Comparison of ENCODE assay signal across 8 cellular contexts in the genomic region with DNA sequence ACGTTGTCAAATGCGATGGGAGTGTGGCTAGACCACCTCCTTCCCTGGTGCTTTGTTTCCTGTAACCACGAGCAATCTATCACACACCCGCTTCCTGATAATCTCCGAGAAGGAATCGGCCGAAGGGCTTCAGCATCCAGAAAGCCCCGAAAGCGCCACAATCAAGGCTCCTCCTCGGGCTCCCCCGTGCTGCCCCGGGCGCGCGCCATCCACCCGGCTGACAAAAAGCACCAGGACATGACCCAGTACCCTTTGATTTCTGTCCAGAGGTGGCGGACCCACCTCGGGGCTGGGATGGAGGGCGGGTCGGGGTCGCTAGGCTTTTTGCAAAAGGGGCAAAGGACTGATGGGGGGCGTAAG. TPM values are rescaled to one million over a fixed set of nuclear protein-coding genes. Genes with fewer than 3 reads are reported as not detected.
DNase-seq lines count a peak whose midpoint lies in the region; ATAC-seq and TF ChIP-seq lines count a peak whose summit lies in the region.

No MANE protein-coding gene starts in this region.

- H3K27me3 ChIP-seq in kidney epithelial cell (ENCODE audit: control insufficient read depth, insufficient read depth, low read length) (no peaks in the 10 kb centered on the region), testis (no peaks in the 10 kb centered on the region)

- DNase-seq in activated CD4-positive, alpha-beta T cell treated with anti-CD3 and anti-CD28 coated beads for 36 hours, result peak; percentile 40
- DNase-seq in activated CD4-positive, alpha-beta T cell treated with anti-CD3 and anti-CD28 coated beads, Interleukin-2, amount 50 U/mL, for 48 hours, result no peak
- DNase-seq in activated T-helper 2 cell treated with anti-CD3 and anti-CD28 coated beads, Interferon-gamma antibody, Interleukin-2, Interleukin-4, amounts not matched to agents 10 μg/mL and 5 μg/mL and 100 μg/mL, durations not matched to agents 14 hours and 24 hours and 36 hours (ENCODE audit: low spot score), result no peak
- DNase-seq in kidney epithelial cell (ENCODE audit: low read depth) (no peak), testis (no peak), 8988T (no peak), NCI-H510A (lab: John Stamatoyannopoulos, UW) (no peak)

- no peaks in the 10 kb centered on the region for H3K9me3 ChIP-seq in testis

- H3K4me3 ChIP-seq in kidney epithelial cell (ENCODE audit: low read depth, low read length), result peak overlapping the region; percentile 74
- H3K4me3 ChIP-seq in testis, result peak overlapping the region; percentile 60 to 87

- WGBS in testis, 2 donors, result 5 to 7% methylated on average over 13 to 22 of the region's 22 CpGs

- H3K4me1 Mint-ChIP-seq in activated CD4-positive, alpha-beta T cell treated with anti-CD3 and anti-CD28 coated beads for 36 hours, result peaks cover 22% of the 10 kb centered on the region
- H3K4me1 Mint-ChIP-seq in activated T-helper 2 cell treated with anti-CD3 and anti-CD28 coated beads, Interferon-gamma antibody, Interleukin-2, Interleukin-4, amounts not matched to agents 10 μg/mL and 5 μg/mL and 100 μg/mL, durations not matched to agents 14 hours and 24 hours and 36 hours (ENCODE audit: low read depth), result peaks cover 18% of the 10 kb centered on the region

- H3K4me1 ChIP-seq in testis, result peaks cover 10% of the 10 kb centered on the region

- TF ChIP-seq CTCF in kidney epithelial cell (IDR thresholded peaks at IDR 0.05; ENCODE audit: insufficient read depth, low read length, poor library complexity, severe bottlenecking) (no peak), testis (IDR thresholded peaks at IDR 0.05) (no peak)

- POLR2A ChIA-PET in activated CD4-positive, alpha-beta T cell treated with anti-CD3 and anti-CD28 coated beads for 36 hours (lab: Charles Lee), result interaction anchor here (0.6 to 1.3 kb wide), 3 partner anchors 10 to 297 kb away, joined by 3 to 4 read pairs (median 4); partner anchors contain the start of gene GRB2

- H3K27me3 Mint-ChIP-seq in activated CD4-positive, alpha-beta T cell treated with anti-CD3 and anti-CD28 coated beads for 36 hours, result no peaks in the 10 kb centered on the region
- no peaks in the 10 kb centered on the region for H3K27me3 Mint-ChIP-seq in activated T-helper 2 cell treated with anti-CD3 and anti-CD28 coated beads, Interferon-gamma antibody, Interleukin-2, Interleukin-4, amounts not matched to agents 10 μg/mL and 5 μg/mL and 100 μg/mL, durations not matched to agents 14 hours and 24 hours and 36 hours (ENCODE audit: low read depth)

- peak overlapping the region in 1 of 2 donors; percentile 31 for H3K27ac ChIP-seq in testis

- H3K4me3 Mint-ChIP-seq in activated CD4-positive, alpha-beta T cell treated with anti-CD3 and anti-CD28 coated beads for 36 hours, result peak overlapping the region; percentile 79
- H3K4me3 Mint-ChIP-seq in activated T-helper 2 cell treated with anti-CD3 and anti-CD28 coated beads, Interferon-gamma antibody, Interleukin-2, Interleukin-4, amounts not matched to agents 10 μg/mL and 5 μg/mL and 100 μg/mL, durations not matched to agents 14 hours and 24 hours and 36 hours (ENCODE audit: low read depth), result peak overlapping the region; percentile 89

- TF ChIP-seq POLR2A in testis (IDR thresholded peaks at IDR 0.05), result no peak

- intact Hi-C loops in activated CD4-positive, alpha-beta T cell treated with anti-CD3 and anti-CD28 coated beads for 36 hours (cut with DNase I, micrococcal nuclease), result loop anchor here (1.0 to 5.0 kb wide), 7 partner anchors 20 to 148 kb away; partner anchors contain the start of genes NT5C (in 1 of the 2) and NUP85 (in 1 of the 2)
- intact Hi-C loops in activated T-helper 2 cell treated with anti-CD3 and anti-CD28 coated beads, Interferon-gamma antibody, Interleukin-2, Interleukin-4, amounts not matched to agents 10 μg/mL and 5 μg/mL and 100 μg/mL, durations not matched to agents 14 hours and 24 hours and 36 hours (cut with micrococcal nuclease), result loop anchor here (5.0 kb wide), 1 partner anchor 147 kb away; no protein-coding TSS in a partner anchor
- intact Hi-C loops in testis (cut with DNase I; ENCODE audit: low total_unique reads), result no loop called here

- CTCF ChIA-PET in activated CD4-positive, alpha-beta T cell treated with anti-CD3 and anti-CD28 coated beads for 36 hours (lab: Charles Lee), result interaction anchor here (0.6 to 2.7 kb wide), 6 partner anchors 11 to 92 kb away, joined by 3 to 7 read pairs (median 4); no protein-coding TSS in a partner anchor

- ATAC-seq in activated CD4-positive, alpha-beta T cell treated with anti-CD3 and anti-CD28 coated beads for 36 hours, result no peak
- ATAC-seq in GM21717 (IDR thresholded peaks at IDR 0.05; ENCODE audit: unreplicated experiment), result no peak

- H3K36me3 ChIP-seq in kidney epithelial cell (ENCODE audit: control insufficient read depth, insufficient read depth, low read length) (peaks cover 1% of the 10 kb centered on the region), testis (ENCODE audit: low read depth, missing control alignments) (no peaks in the 10 kb centered on the region)

- H3K9me3 Mint-ChIP-seq in activated CD4-positive, alpha-beta T cell treated with anti-CD3 and anti-CD28 coated beads for 36 hours (ENCODE audit: low read depth), result no peaks in the 10 kb centered on the region
- H3K9me3 Mint-ChIP-seq in activated T-helper 2 cell treated with anti-CD3 and anti-CD28 coated beads, Interferon-gamma antibody, Interleukin-2, Interleukin-4, amounts not matched to agents 10 μg/mL and 5 μg/mL and 100 μg/mL, durations not matched to agents 14 hours and 24 hours and 36 hours, result no peaks in the 10 kb centered on the region

- peaks cover 9% of the 10 kb centered on the region for H3K36me3 Mint-ChIP-seq in activated CD4-positive, alpha-beta T cell treated with anti-CD3 and anti-CD28 coated beads for 36 hours (ENCODE audit: low read depth)
- peaks cover 13% of the 10 kb centered on the region for H3K36me3 Mint-ChIP-seq in activated T-helper 2 cell treated with anti-CD3 and anti-CD28 coated beads, Interferon-gamma antibody, Interleukin-2, Interleukin-4, amounts not matched to agents 10 μg/mL and 5 μg/mL and 100 μg/mL, durations not matched to agents 14 hours and 24 hours and 36 hours (ENCODE audit: low read depth)

- H3K27ac Mint-ChIP-seq in activated CD4-positive, alpha-beta T cell treated with anti-CD3 and anti-CD28 coated beads for 36 hours, result no peak overlapping the region
- no peak overlapping the region for H3K27ac Mint-ChIP-seq in activated T-helper 2 cell treated with anti-CD3 and anti-CD28 coated beads, Interferon-gamma antibody, Interleukin-2, Interleukin-4, amounts not matched to agents 10 μg/mL and 5 μg/mL and 100 μg/mL, durations not matched to agents 14 hours and 24 hours and 36 hours

RNA-seq across cellular contexts. Expression of gene ARMC7, which starts 0.7 kb away (rescaled TPM):
- total RNA-seq in activated CD4-positive, alpha-beta T cell treated with anti-CD3 and anti-CD28 coated beads for 36 hours, result 1 to 10 TPM; 6.7 to 7.7 TPM
- 9.9 and 10.1 TPM in 2 replicates for total RNA-seq in activated T-helper 2 cell treated with anti-CD3 and anti-CD28 coated beads, Interferon-gamma antibody, Interleukin-2, Interleukin-4, amounts not matched to agents 10 μg/mL and 5 μg/mL and 100 μg/mL, durations not matched to agents 14 hours and 24 hours and 36 hours
- total RNA-seq in kidney epithelial cell (7.9 and 8.0 TPM in 2 replicates), testis (10 to 100 TPM in 1 of 2 donors, 1 to 10 TPM in 1; 10.0 to 11.8 TPM)
- 12.6 TPM for polyA plus RNA-seq in testis (ENCODE audit: insufficient read depth, low read depth, low replicate concordance)

RNA-seq across cellular contexts. Expression of gene SLC16A5, which starts 21.3 kb away (rescaled TPM):
- 1 to 10 TPM; 6.0 to 6.5 TPM for total RNA-seq in activated CD4-positive, alpha-beta T cell treated with anti-CD3 and anti-CD28 coated beads for 36 hours
- total RNA-seq in activated T-helper 2 cell treated with anti-CD3 and anti-CD28 coated beads, Interferon-gamma antibody, Interleukin-2, Interleukin-4, amounts not matched to agents 10 μg/mL and 5 μg/mL and 100 μg/mL, durations not matched to agents 14 hours and 24 hours and 36 hours, result 11.6 and 11.8 TPM in 2 replicates
- total RNA-seq in kidney epithelial cell (19.1 and 23.1 TPM in 2 replicates), testis (10 to 100 TPM in 1 of 2 donors, 1 to 10 TPM in 1; 6.4 to 11.1 TPM)
- polyA plus RNA-seq in testis (ENCODE audit: insufficient read depth, low read depth, low replicate concordance), result 6.9 TPM

RNA-seq across cellular contexts. Expression of gene NT5C, which starts 22.5 kb away (rescaled TPM):
- total RNA-seq in activated CD4-positive, alpha-beta T cell treated with anti-CD3 and anti-CD28 coated beads for 36 hours, result 10 to 100 TPM; 51.7 to 61.5 TPM
- 72.7 and 86.6 TPM in 2 replicates for total RNA-seq in activated T-helper 2 cell treated with anti-CD3 and anti-CD28 coated beads, Interferon-gamma antibody, Interleukin-2, Interleukin-4, amounts not matched to agents 10 μg/mL and 5 μg/mL and 100 μg/mL, durations not matched to agents 14 hours and 24 hours and 36 hours
- 107 and 114 TPM in 2 replicates for total RNA-seq in kidney epithelial cell
- total RNA-seq in testis, result 10 to 100 TPM; 76.5 to 83.6 TPM
- 22.2 TPM for polyA plus RNA-seq in testis (ENCODE audit: insufficient read depth, low read depth, low replicate concordance)

RNA-seq across cellular contexts. Expression of gene JPT1, which starts 45.3 kb away (rescaled TPM):
- 100 to 1,000 TPM; 234 to 238 TPM for total RNA-seq in activated CD4-positive, alpha-beta T cell treated with anti-CD3 and anti-CD28 coated beads for 36 hours
- total RNA-seq in activated T-helper 2 cell treated with anti-CD3 and anti-CD28 coated beads, Interferon-gamma antibody, Interleukin-2, Interleukin-4, amounts not matched to agents 10 μg/mL and 5 μg/mL and 100 μg/mL, durations not matched to agents 14 hours and 24 hours and 36 hours, result 282 and 290 TPM in 2 replicates
- total RNA-seq in kidney epithelial cell (453 and 466 TPM in 2 replicates), testis (100 to 1,000 TPM; 234 to 371 TPM)
- polyA plus RNA-seq in testis (ENCODE audit: insufficient read depth, low read depth, low replicate concordance), result 758 TPM
